ENCODE assay signal across 27 cellular contexts in the genomic region with DNA sequence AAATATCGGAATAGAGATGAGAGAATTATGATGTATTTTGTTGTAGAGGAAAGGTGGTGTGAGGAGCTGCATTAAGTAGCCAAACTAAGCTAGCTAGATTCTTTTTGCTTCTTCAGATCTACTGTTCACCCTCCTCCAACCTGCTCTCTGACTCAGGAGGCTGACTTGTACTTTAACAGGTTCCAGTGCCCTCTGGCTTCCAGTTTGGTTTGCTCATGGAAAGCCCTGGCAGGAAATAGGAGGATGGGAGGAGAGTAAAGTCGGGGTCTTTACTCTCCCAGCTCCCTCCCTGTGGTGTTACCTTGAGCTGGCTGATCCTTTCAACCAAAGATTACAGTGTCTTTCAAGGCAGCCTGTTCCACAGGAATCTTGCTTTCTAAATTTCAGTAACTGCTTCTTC.
"Had no signal": no experiment of that assay in that cellular context is flagged by ENCODE, and none has a peak within 500 bp of the region (broad histone marks: within the 10 kb centered on the region; RNA-seq: fewer than 3 reads in every experiment).

No MANE protein-coding gene starts in this region.

- H3K36me3 ChIP-seq: breast epithelium, ovary, prostate gland, sigmoid colon, suprapubic skin, tibial artery, upper lobe of right lung had no signal

- DNase-seq: activated CD4-positive, alpha-beta memory T cell treated with anti-CD3 and anti-CD28 coated beads, Interleukin-2, amount 10 ng/mL, durations not matched to agents 7 days and 5 days; activated CD4-positive, alpha-beta T cell treated with anti-CD3 and anti-CD28 coated beads, Interleukin-2, amount 10 ng/mL, durations not matched to agents 7 days and 5 days; activated CD4-positive, CD25-positive, alpha-beta regulatory T cell treated with anti-CD3 and anti-CD28 coated beads, Interleukin-2, amount 50 U/mL, for 72 hours; activated CD8-positive, alpha-beta memory T cell treated with anti-CD3 and anti-CD28 coated beads, Interleukin-2, amount 50 U/mL, for 48 hours; activated naive CD4-positive, alpha-beta T cell; activated T-cell treated with anti-CD3 and anti-CD28 coated beads, Interleukin-2, amount 50 U/mL, for 24 hours; central memory CD4-positive, alpha-beta T cell; left ventricle myocardium superior; nephron progenitor cell; ovary; sigmoid colon; small intestine; stimulated activated CD4-positive, alpha-beta T cell treated with anti-CD3 and anti-CD28 coated beads, Interleukin-1b, Interleukin-23, amount 100 ng/mL, for 48 hours; stimulated activated CD4-positive, alpha-beta T cell treated with anti-CD3 and anti-CD28 coated beads, Interleukin-4, amount 100 ng/mL, for 4 hours; stimulated activated naive B cell treated with anti-CD40 and anti-IgM and Interleukin-4, amounts not matched to agents 10 μg/mL and 1 μg/mL and 100 μg/mL, for 72 hours; SW 1271; T-helper 9 cell; tibial artery; upper lobe of right lung had no signal

- H3K4me1 ChIP-seq: breast epithelium, prostate gland, sigmoid colon, suprapubic skin, upper lobe of right lung had no signal

- FAIRE-seq: frontal cortex, small intestine, TTC549 had no signal

- H3K27ac ChIP-seq: breast epithelium, epithelial cell of prostate, ovary, prostate gland, sigmoid colon, suprapubic skin, tibial artery, upper lobe of right lung, VCaP had no signal

- ATAC-seq: activated naive CD4-positive, alpha-beta T cell treated with anti-CD3 and anti-CD28 coated beads, Interleukin-2, amount 50 U/mL, for 72 hours; left ventricle myocardium superior; stimulated activated naive B cell treated with anti-CD40 and anti-IgM and Interleukin-4, amounts not matched to agents 10 μg/mL and 1 μg/mL and 100 μg/mL, for 72 hours; upper lobe of right lung had no signal

- H3K4me3 ChIP-seq: breast epithelium, ovary, prostate gland, sigmoid colon, suprapubic skin, tibial artery, upper lobe of right lung had no signal

- H3K9me3 ChIP-seq: breast epithelium, ovary, prostate gland, sigmoid colon, suprapubic skin, tibial artery, upper lobe of right lung had no signal

- H3K27me3 ChIP-seq: ovary, sigmoid colon, suprapubic skin, tibial artery, upper lobe of right lung had no signal
